In genomic region chr2:166404831-166405568, GRCh38 we compare ENCODE assay signal across 25 cellular contexts.
"Had no signal": no experiment of that assay in that cellular context is flagged by ENCODE, and none has a peak within 500 bp of the region (broad histone marks: within the 10 kb centered on the region; RNA-seq: fewer than 3 reads in every experiment).

No MANE protein-coding gene starts in this region.

- H3K4me3 ChIP-seq: breast epithelium, gastroesophageal sphincter, heart left ventricle, left lung, upper lobe of right lung had no signal

- ATAC-seq: activated naive CD8-positive, alpha-beta T cell treated with anti-CD3 and anti-CD28 coated beads, Interleukin-2, amount 50 U/mL, for 24 hours; gastroesophageal sphincter; heart left ventricle; left lung; upper lobe of right lung had no signal

- H3K27ac ChIP-seq: breast epithelium, gastroesophageal sphincter, heart left ventricle, left lung, upper lobe of right lung, WERI-Rb-1 had no signal

- H3K4me1 ChIP-seq: breast epithelium, gastroesophageal sphincter, heart left ventricle, left lung, upper lobe of right lung had no signal

- DNase-seq: activated CD4-positive, alpha-beta T cell treated with anti-CD3 and anti-CD28 coated beads for 1 hour; activated CD8-positive, alpha-beta memory T cell treated with anti-CD3 and anti-CD28 coated beads for 24 hours; activated CD8-positive, alpha-beta memory T cell treated with anti-CD3 and anti-CD28 coated beads, Interleukin-2, amount 50 U/mL, for 48 hours; activated effector memory CD4-positive, alpha-beta T cell treated with Interleukin-2 at 50 U/mL for 16 hours; activated naive CD4-positive, alpha-beta T cell treated with anti-CD3 and anti-CD28 coated beads, Interleukin-2, amount 10 ng/mL, durations not matched to agents 7 days and 5 days; activated naive CD8-positive, alpha-beta T cell treated with anti-CD3 and anti-CD28 coated beads, Interleukin-2, amount 50 U/mL, for 24 hours; activated T-cell treated with anti-CD3 and anti-CD28 coated beads, Interleukin-2, amount 50 U/mL, for 48 hours; aorta; cerebellar nuclear complex; cortex of kidney; erythroblast; heart left ventricle; kidney; left lung; mammary epithelial cell; nephron progenitor cell; occipital lobe; stimulated activated CD4-positive, alpha-beta T cell treated with anti-CD3 and anti-CD28 coated beads, Interleukin-12 subunit alpha, Interleukin-12 subunit beta, amount 100 ng/mL, for 4 hours; stimulated activated CD4-positive, alpha-beta T cell treated with anti-CD3 and anti-CD28 coated beads, Interleukin-1b, Interleukin-23, amount 100 ng/mL, for 48 hours; stimulated activated CD8-positive, alpha-beta memory T cell treated with anti-CD3 and anti-CD28 coated beads, Interleukin-4, amount 100 ng/mL, for 48 hours; stimulated activated naive CD4-positive, alpha-beta T cell; upper lobe of right lung; WERI-Rb-1 had no signal

- H3K36me3 ChIP-seq: breast epithelium, left lung, upper lobe of right lung, WERI-Rb-1 had no signal

- H3K27me3 ChIP-seq: breast epithelium, gastroesophageal sphincter, heart left ventricle, left lung, upper lobe of right lung had no signal

- H3K9me3 ChIP-seq: breast epithelium, gastroesophageal sphincter, heart left ventricle, left lung, upper lobe of right lung had no signal
